25 cellular contexts compared by ENCODE assay signal in the genomic region with DNA sequence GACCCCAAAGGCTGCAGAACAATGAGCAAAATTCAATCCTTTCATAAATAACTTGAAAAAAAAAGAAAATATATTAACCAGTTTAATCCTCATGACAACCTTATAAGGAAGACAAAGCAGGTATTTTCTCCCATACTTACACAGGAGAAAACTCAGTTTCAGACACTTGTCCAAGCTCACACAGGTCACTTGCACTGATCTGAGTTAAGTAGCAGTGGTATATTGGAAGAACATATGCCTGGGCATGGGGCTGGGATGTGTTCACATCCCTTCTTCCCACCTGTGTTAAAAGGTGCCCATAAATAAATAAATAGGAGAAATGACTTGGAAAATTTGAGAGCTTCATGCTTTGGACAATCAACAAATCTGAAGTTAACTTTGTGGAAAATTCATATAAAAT.
"Had no signal": no experiment of that assay in that cellular context is flagged by ENCODE, and none has a peak within 500 bp of the region (broad histone marks: within the 10 kb centered on the region; RNA-seq: fewer than 3 reads in every experiment).

No MANE protein-coding gene starts in this region.

- H3K4me3 ChIP-seq: left lung, lung, pancreas, prostate gland, sigmoid colon, spleen, tibial nerve, upper lobe of right lung had no signal

- H3K4me1 Mint-ChIP-seq: stimulated activated effector memory CD8-positive, alpha-beta T cell treated with anti-CD3 and anti-CD28 coated beads, Interleukin-12 subunit alpha, Interleukin-12 subunit beta, amount 100 ng/mL, for 72 hours had no signal

- H3K4me1 ChIP-seq: pancreas, prostate gland, sigmoid colon had no signal

- H3K27me3 ChIP-seq: left lung, pancreas, sigmoid colon, spleen, tibial nerve, upper lobe of right lung had no signal

- H3K36me3 Mint-ChIP-seq: immature natural killer cell; mesothelial cell of epicardium; naive B cell; stimulated activated effector memory CD8-positive, alpha-beta T cell treated with anti-CD3 and anti-CD28 coated beads, Interleukin-12 subunit alpha, Interleukin-12 subunit beta, amount 100 ng/mL, for 72 hours had no signal

- H3K9me3 Mint-ChIP-seq: immature natural killer cell; mesothelial cell of epicardium; nephron; neural crest cell; stimulated activated effector memory CD8-positive, alpha-beta T cell treated with anti-CD3 and anti-CD28 coated beads, Interleukin-12 subunit alpha, Interleukin-12 subunit beta, amount 100 ng/mL, for 72 hours; stimulated activated naive CD8-positive, alpha-beta T cell treated with anti-CD3 and anti-CD28 coated beads, Interleukin-15, Interleukin-2, amounts not matched to agents 100 ng/mL and 50 ng/mL, for 24 hours had no signal

- H3K27ac ChIP-seq: left lung, pancreas, prostate gland, sigmoid colon, upper lobe of right lung had no signal

- DNase-seq: hypothalamus; immature natural killer cell; kidney; left lung; mesendoderm; naive B cell; nucleus accumbens; pancreas; posterior cingulate gyrus; retina; right cardiac atrium; sigmoid colon; spleen; stimulated activated CD4-positive, alpha-beta T cell treated with anti-CD3 and anti-CD28 coated beads, Interleukin-4, amount 100 ng/mL, for 24 hours; stimulated activated naive CD4-positive, alpha-beta T cell; substantia nigra; upper lobe of right lung had no signal

- H3K36me3 ChIP-seq: left lung, pancreas, prostate gland, sigmoid colon, spleen, tibial nerve, upper lobe of right lung had no signal

- H3K9me3 ChIP-seq: left lung, pancreas, prostate gland, sigmoid colon, spleen, tibial nerve, upper lobe of right lung had no signal

- H3K4me3 Mint-ChIP-seq: mesothelial cell of epicardium; naive B cell; nephron; neural crest cell; stimulated activated effector memory CD8-positive, alpha-beta T cell treated with anti-CD3 and anti-CD28 coated beads, Interleukin-12 subunit alpha, Interleukin-12 subunit beta, amount 100 ng/mL, for 72 hours; stimulated activated naive CD8-positive, alpha-beta T cell treated with anti-CD3 and anti-CD28 coated beads, Interleukin-15, Interleukin-2, amounts not matched to agents 100 ng/mL and 50 ng/mL, for 24 hours had no signal

- H3K27ac Mint-ChIP-seq: mesothelial cell of epicardium; naive B cell; nephron; stimulated activated effector memory CD8-positive, alpha-beta T cell treated with anti-CD3 and anti-CD28 coated beads, Interleukin-12 subunit alpha, Interleukin-12 subunit beta, amount 100 ng/mL, for 72 hours; stimulated activated naive CD8-positive, alpha-beta T cell treated with anti-CD3 and anti-CD28 coated beads, Interleukin-15, Interleukin-2, amounts not matched to agents 100 ng/mL and 50 ng/mL, for 24 hours had no signal

- ATAC-seq: left lung; stimulated activated effector memory CD8-positive, alpha-beta T cell treated with anti-CD3 and anti-CD28 coated beads, Interleukin-12 subunit alpha, Interleukin-12 subunit beta, amount 100 ng/mL, for 72 hours had no signal
